Comparison of ENCODE assay signal across 29 cellular contexts in the genomic region with DNA sequence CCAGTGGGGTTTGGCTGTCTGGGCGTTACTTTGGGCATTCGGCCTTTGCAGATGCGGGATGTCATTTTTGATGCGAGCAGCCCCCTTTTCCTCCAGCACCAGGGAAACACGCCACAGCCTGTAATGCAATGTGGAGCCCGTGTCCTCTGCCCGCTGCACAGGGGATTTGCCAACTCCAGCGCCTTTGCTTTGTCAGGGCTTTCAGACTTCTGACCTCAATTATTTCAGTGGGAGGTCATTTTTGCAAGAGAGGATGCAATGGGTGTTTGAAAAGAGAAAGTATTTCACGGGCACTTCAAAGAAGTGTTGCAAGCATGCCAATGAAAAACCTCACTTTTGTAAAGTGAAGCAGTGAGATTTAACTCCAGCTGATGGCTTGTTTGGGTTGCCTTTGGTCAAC. TPM values are rescaled to one million over a fixed set of nuclear protein-coding genes. Genes with fewer than 3 reads are reported as not detected.
A peak's percentile ranks its signal among the peaks of the same experiment; 100 is the strongest.
DNase-seq lines count a peak whose midpoint lies in the region; ATAC-seq and TF ChIP-seq lines count a peak whose summit lies in the region.
"Had no signal": no experiment of that assay in that cellular context is flagged by ENCODE, and none has a peak within 500 bp of the region (broad histone marks: within the 10 kb centered on the region; RNA-seq: fewer than 3 reads in every experiment).

No MANE protein-coding gene starts in this region.

- H3K4me1 ChIP-seq in lower lobe of right lung (no peaks in the 10 kb centered on the region), OCI-LY7 (ENCODE audit: insufficient read depth, low read length, poor library complexity, severe bottlenecking) (peaks cover 14% of the 10 kb centered on the region)
- H3K4me1 ChIP-seq: breast epithelium, testis, uterus had no signal

- H3K9me2 ChIP-seq in OCI-LY7 (ENCODE audit: insufficient read depth, low read length) = no peaks in the 10 kb centered on the region

- H3K36me3 ChIP-seq in lower lobe of right lung (no peaks in the 10 kb centered on the region), OCI-LY7 (ENCODE audit: insufficient read depth, low read length) (no peaks in the 10 kb centered on the region)
- H3K36me3 ChIP-seq: breast epithelium, heart left ventricle, uterus had no signal

- no peaks in the 10 kb centered on the region for H3K79me2 ChIP-seq in OCI-LY7 (ENCODE audit: insufficient read depth, low read depth, low read length)

- POLR2A ChIA-PET in OCI-LY7 (lab: Charles Lee) = interaction anchor here (0.6 kb wide), 1 partner anchor 195 kb away, joined by 3 read pairs; no protein-coding TSS in a partner anchor
- POLR2A ChIA-PET in RWPE1 (lab: Yijun Ruan, JAX; ENCODE audit: low non-redundant PET) = no interaction called here

- intact Hi-C loops in lower lobe of right lung (cut with DNase I) (no loop called here), OCI-LY7 (cut with micrococcal nuclease; ENCODE audit: unreplicated experiment) (no loop called here)

- H3K9me3 ChIP-seq in lower lobe of right lung = no peaks in the 10 kb centered on the region
- no peaks in the 10 kb centered on the region for H3K9me3 ChIP-seq in OCI-LY7 (ENCODE audit: low read length)
- H3K9me3 ChIP-seq: breast epithelium, heart left ventricle, testis, uterus had no signal

- CTCF ChIA-PET in OCI-LY7 (lab: Charles Lee; ENCODE audit: unreplicated experiment) = interaction anchor here (0.7 kb wide), 1 partner anchor 22 kb away, joined by 3 read pairs; no protein-coding TSS in a partner anchor
- CTCF ChIA-PET in RWPE1 (lab: Yijun Ruan, JAX) = no interaction called here

- no peak overlapping the region for H3K4me3 ChIP-seq in lower lobe of right lung
- H3K4me3 ChIP-seq in OCI-LY7 (ENCODE audit: low read depth, low read length, poor library complexity, severe bottlenecking) = no peak overlapping the region
- H3K4me3 ChIP-seq: breast epithelium, GM12878, heart left ventricle, testis, uterus had no signal

- BruUV-seq in OCI-LY7 (replicated peaks; lab: Mats Ljungman, UMichigan) = no TSS peak

- H3K27me3 ChIP-seq in lower lobe of right lung (ENCODE audit: low read depth) = no peaks in the 10 kb centered on the region
- H3K27me3 ChIP-seq: testis, uterus had no signal

- DNase-seq in SIG-M5 treated with dmso at 0.1 percent for 504 hours (lab: John Stamatoyannopoulos, UW; ENCODE audit: unreplicated experiment) = peak; percentile 10
- no peak for DNase-seq in SIG-M5 (lab: John Stamatoyannopoulos, UW)
- DNase-seq in amniotic epithelial cell (ENCODE audit: low read depth) = peak; percentile 64
- DNase-seq in lower lobe of right lung = peak; percentile 56
- no peak for DNase-seq in NCI-H187 (lab: John Stamatoyannopoulos, UW)
- DNase-seq in OCI-LY7 (ENCODE audit: low spot score) = no peak
- no peak for DNase-seq in SK-N-DZ (ENCODE audit: low spot score)
- no peak for DNase-seq in RWPE1 (ENCODE audit: low spot score)
- DNase-seq: 8988T; activated CD4-positive, alpha-beta T cell treated with anti-CD3 and anti-CD28 coated beads, Interleukin-2, amount 50 U/mL, for 1 hour; activated naive CD4-positive, alpha-beta T cell treated with Interleukin-2 at 50 U/mL for 16 hours; activated T-cell treated with anti-CD3 and anti-CD28 coated beads, Interleukin-2, amount 50 U/mL, for 48 hours; amniotic stem cell; CD8-positive, alpha-beta T cell; DMS 273 treated with DMSO at 0.1 percent for 48 hours; effector CD4-positive, alpha-beta T cell; EL; heart left ventricle; KG1; NCI-H1092; NCI-H1694 treated with DMSO at 0.1 percent for 48 hours; NCI-H526; stimulated activated naive CD4-positive, alpha-beta T cell; testis; uterus had no signal

- no peaks in the 10 kb centered on the region for H4K20me1 ChIP-seq in OCI-LY7 (ENCODE audit: insufficient read depth, low read length)

- H3K27ac ChIP-seq in lower lobe of right lung (no peak overlapping the region), OCI-LY7 (ENCODE audit: low read depth, low read length, poor library complexity, severe bottlenecking) (no peak overlapping the region), RWPE1 (no peak overlapping the region)
- H3K27ac ChIP-seq: breast epithelium, epithelial cell of prostate, testis, uterus had no signal

- ATAC-seq in lower lobe of right lung = peak; percentile 25 to 44
- ATAC-seq: CD8-positive, alpha-beta T cell; heart left ventricle; sciatic nerve had no signal

- no peak overlapping the region for H3K4me2 ChIP-seq in OCI-LY7 (ENCODE audit: low read length)

- no peak overlapping the region for H2AFZ ChIP-seq in OCI-LY7 (ENCODE audit: low read length)

- TF ChIP-seq CTCF in lower lobe of right lung (IDR thresholded peaks at IDR 0.05) = no peak
- TF ChIP-seq CTCF in OCI-LY7 (conservative IDR thresholded peaks at IDR 0.05; ENCODE audit: low read length) = no peak
- TF ChIP-seq CTCF in RWPE1 (conservative IDR thresholded peaks at IDR 0.05; ENCODE audit: low read depth) = no peak

RNA-seq across cellular contexts. Expression of a gene that starts 11.5 kb away (rescaled TPM):
- 13.8 TPM for total RNA-seq in lower lobe of right lung
- total RNA-seq in OCI-LY7 (2014; rRNA removed; shearing (Covaris generic)) = 7.8 and 11.1 TPM in 2 replicates
- total RNA-seq in OCI-LY7 (2022) = 9.7 and 10.2 TPM in 2 replicates
- polyA plus RNA-seq in SK-N-DZ (2014; cell fraction: cytosol; rRNA removed) = 2.7 and 3.1 TPM in 2 replicates
- polyA plus RNA-seq in SK-N-DZ (2014; cell fraction: nucleus; rRNA removed) = 1.1 and 1.3 TPM in 2 replicates

Comparison
In these comparisons a context has a peak if more than half of its experiments do, and no peak if none do; other contexts are left out.
1. DNase-seq: peak in SIG-M5 treated with dmso at 0.1 percent for 504 hours (single experiment), amniotic epithelial cell (single experiment) and lower lobe of right lung (single experiment); none in SIG-M5 (single experiment), NCI-H187 (0 of 2), OCI-LY7 (single experiment), SK-N-DZ (single experiment) and RWPE1 (single experiment).